Comparison of ENCODE assay signal across 9 cellular contexts in the genomic region with DNA sequence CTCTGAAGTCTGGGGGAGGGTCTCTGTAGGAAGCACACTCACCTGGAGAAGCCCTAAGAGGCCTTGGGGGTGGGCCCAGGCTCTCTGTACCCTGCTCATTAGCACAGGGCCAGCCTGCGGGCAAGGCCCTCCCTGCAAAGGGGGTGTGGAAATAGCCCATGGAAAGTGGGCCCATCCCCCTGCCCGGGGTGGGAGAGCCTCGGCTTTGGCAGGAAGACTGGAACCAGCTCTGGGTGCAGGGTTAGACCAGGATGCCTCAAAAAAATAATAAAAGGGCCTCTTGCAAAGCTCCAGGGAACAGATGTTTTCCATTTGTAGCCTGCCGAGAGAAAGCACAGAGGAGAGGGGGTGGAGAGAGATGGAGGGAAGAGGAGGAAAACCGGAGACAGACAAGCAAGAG.
DNase-seq lines count a peak whose midpoint lies in the region; ATAC-seq and TF ChIP-seq lines count a peak whose summit lies in the region.
"Had no signal": no experiment of that assay in that cellular context is flagged by ENCODE, and none has a peak within 500 bp of the region (broad histone marks: within the 10 kb centered on the region; RNA-seq: fewer than 3 reads in every experiment).

No MANE protein-coding gene starts in this region.

- peak overlapping the region in 1 of 2 experiments; percentile 96 for H3K14ac ChIP-seq in mesenchymal stem cell (ENCODE audit: low read length in 2 of 2)

- H3K4me2 ChIP-seq in mesenchymal stem cell (ENCODE audit: low read length, poor library complexity, severe bottlenecking): no peak overlapping the region

- no peaks in the 10 kb centered on the region for H3K27me3 ChIP-seq in mesenchymal stem cell (ENCODE audit: control insufficient read depth in 1 of 2, insufficient read depth in 1 of 2, low read length in 2 of 2)
- H3K27me3 ChIP-seq in upper lobe of left lung: no peaks in the 10 kb centered on the region

- no peak for TF ChIP-seq CTCF in upper lobe of left lung (IDR thresholded peaks at IDR 0.05)

- H3K9me3 ChIP-seq in mesenchymal stem cell (ENCODE audit: control insufficient read depth, low read length) (no peaks in the 10 kb centered on the region), upper lobe of left lung (no peaks in the 10 kb centered on the region)

- peak overlapping the region; percentile 94 to 100 for H3K4ac ChIP-seq in mesenchymal stem cell (ENCODE audit: low read depth in 1 of 2, low read length in 2 of 2)

- no peaks in the 10 kb centered on the region for H3K27me3 Mint-ChIP-seq in activated naive CD4-positive, alpha-beta T cell treated with anti-CD3 and anti-CD28 coated beads, Interleukin-2, amount 10 ng/mL, durations not matched to agents 7 days and 5 days
- H3K27me3 Mint-ChIP-seq: activated naive CD4-positive, alpha-beta T cell treated with anti-CD3 and anti-CD28 coated beads, Interleukin-2, amount 50 U/mL, for 24 hours had no signal

- 42% methylated on average over 5 of the region's 5 CpGs for WGBS in mesenchymal stem cell
- 70 to 71% methylated on average over 4 to 5 of the region's 5 CpGs for WGBS in upper lobe of left lung, 2 donors

- H3K36me3 Mint-ChIP-seq in activated naive CD4-positive, alpha-beta T cell treated with anti-CD3 and anti-CD28 coated beads, Interleukin-2, amount 10 ng/mL, durations not matched to agents 7 days and 5 days: peaks cover 42% of the 10 kb centered on the region

- peaks cover 22% of the 10 kb centered on the region for H3K4me1 Mint-ChIP-seq in activated naive CD4-positive, alpha-beta T cell treated with anti-CD3 and anti-CD28 coated beads, Interleukin-2, amount 10 ng/mL, durations not matched to agents 7 days and 5 days

- H4K91ac ChIP-seq in mesenchymal stem cell (ENCODE audit: low read length): peak overlapping the region; percentile 99

- CTCF ChIA-PET in activated naive CD4-positive, alpha-beta T cell treated with anti-CD3 and anti-CD28 coated beads, Interleukin-2, amount 10 ng/mL, durations not matched to agents 7 days and 5 days (lab: Charles Lee): no interaction called here
- CTCF ChIA-PET in HEK293T (lab: Yijun Ruan, JAX): no interaction called here

- H3K79me1 ChIP-seq in mesenchymal stem cell (replicated peaks; ENCODE audit: low read length, poor library complexity, severe bottlenecking): peaks cover 8% of the 10 kb centered on the region

- no peak overlapping the region for H3K4me3 ChIP-seq in mesenchymal stem cell (ENCODE audit: insufficient read depth in 1 of 2, low read depth in 1 of 2, low read length in 2 of 2)
- no peak overlapping the region for H3K4me3 ChIP-seq in upper lobe of left lung

- H3K4me1 ChIP-seq in mesenchymal stem cell (ENCODE audit: control insufficient read depth, insufficient read depth, low read depth, low read length): peaks cover 32% of the 10 kb centered on the region
- H3K4me1 ChIP-seq in upper lobe of left lung: peaks cover 36 to 43% (median 39%) of the 10 kb centered on the region in 4 donors

- peak overlapping the region; percentile 74 for H3K9ac ChIP-seq in mesenchymal stem cell (ENCODE audit: low read length)

- no peak for TF ChIP-seq POLR2A in upper lobe of left lung (IDR thresholded peaks at IDR 0.05)

- no peak overlapping the region for H2AFZ ChIP-seq in mesenchymal stem cell (ENCODE audit: low read depth, low read length)

- peak overlapping the region; percentile 87 to 97 for H3K18ac ChIP-seq in mesenchymal stem cell (ENCODE audit: low read depth in 1 of 2, low read length in 2 of 2)

- peak overlapping the region; percentile 28 for H3K27ac Mint-ChIP-seq in activated naive CD4-positive, alpha-beta T cell treated with anti-CD3 and anti-CD28 coated beads, Interleukin-2, amount 10 ng/mL, durations not matched to agents 7 days and 5 days
- H3K27ac Mint-ChIP-seq: activated naive CD4-positive, alpha-beta T cell treated with anti-CD3 and anti-CD28 coated beads, Interleukin-2, amount 50 U/mL, for 24 hours had no signal

- POLR2A ChIA-PET in HEK293T (lab: Yijun Ruan, JAX): no interaction called here

- no peak overlapping the region for H3K4me3 Mint-ChIP-seq in activated naive CD4-positive, alpha-beta T cell treated with anti-CD3 and anti-CD28 coated beads, Interleukin-2, amount 10 ng/mL, durations not matched to agents 7 days and 5 days
- H3K4me3 Mint-ChIP-seq: activated naive CD4-positive, alpha-beta T cell treated with anti-CD3 and anti-CD28 coated beads, Interleukin-2, amount 50 U/mL, for 24 hours had no signal

- H3K9me3 Mint-ChIP-seq in activated naive CD4-positive, alpha-beta T cell treated with anti-CD3 and anti-CD28 coated beads, Interleukin-2, amount 10 ng/mL, durations not matched to agents 7 days and 5 days: no peaks in the 10 kb centered on the region
- H3K9me3 Mint-ChIP-seq: activated naive CD4-positive, alpha-beta T cell treated with anti-CD3 and anti-CD28 coated beads, Interleukin-2, amount 50 U/mL, for 24 hours had no signal

- H3K23ac ChIP-seq in mesenchymal stem cell (ENCODE audit: low read length in 2 of 2): no peak overlapping the region

- peak overlapping the region; percentile 94 for H2BK15ac ChIP-seq in mesenchymal stem cell (ENCODE audit: low read depth, poor library complexity, severe bottlenecking)

- H3K27ac ChIP-seq in caudate nucleus (ENCODE audit: low read depth, low read length): peak overlapping the region; percentile 71
- H3K27ac ChIP-seq in mesenchymal stem cell (ENCODE audit: low read length, poor library complexity, severe bottlenecking): peak overlapping the region; percentile 63
- H3K27ac ChIP-seq in upper lobe of left lung: peak overlapping the region; percentile 74 to 90 (median 82)

- H3K36me3 ChIP-seq in mesenchymal stem cell (ENCODE audit: control insufficient read depth in 1 of 2, insufficient read depth in 2 of 2, low read depth in 1 of 2, low read length in 2 of 2) (peaks cover 50 to 53% of the 10 kb centered on the region in 2 experiments), upper lobe of left lung (peaks cover 5 to 31% (median 15%) of the 10 kb centered on the region in 4 donors)

- H4K8ac ChIP-seq in mesenchymal stem cell (ENCODE audit: low read length): peak overlapping the region; percentile 98

- H2BK5ac ChIP-seq in mesenchymal stem cell (ENCODE audit: low read depth, low read length, poor library complexity, severe bottlenecking): peak overlapping the region; percentile 47

- ATAC-seq in upper lobe of left lung (ENCODE audit: low FRiP score in 2 of 2) (peak in 1 of 2 donors; percentile 4), GM21515 (IDR thresholded peaks at IDR 0.05; ENCODE audit: unreplicated experiment) (no peak)

- DNase-seq in activated naive CD4-positive, alpha-beta T cell treated with anti-CD3 and anti-CD28 coated beads, Interleukin-2, amount 10 ng/mL, durations not matched to agents 7 days and 5 days: no peak
- DNase-seq in activated naive CD4-positive, alpha-beta T cell (lab: John Stamatoyannopoulos, UW): no peak
- DNase-seq in caudate nucleus (lab: John Stamatoyannopoulos, UW) (peak in 1 of 61 donors; percentile 25), mesenchymal stem cell (peak; percentile 66), upper lobe of left lung (no peak), HEK293T (ENCODE audit: extremely low spot score) (no peak)
- no peak for DNase-seq in effector CD4-positive, alpha-beta T cell

- H2AK5ac ChIP-seq in mesenchymal stem cell (ENCODE audit: low read length, severe bottlenecking): peak overlapping the region; percentile 91

- H2BK120ac ChIP-seq in mesenchymal stem cell (ENCODE audit: low read depth, low read length): peak overlapping the region; percentile 57

- peak overlapping the region; percentile 100 for H2BK12ac ChIP-seq in mesenchymal stem cell (ENCODE audit: low read length in 2 of 2)

- TF ChIP-seq EP300 in upper lobe of left lung (IDR thresholded peaks at IDR 0.05): no peak

TF ChIP-seq in HEK293T, 16 proteins besides CTCF, POLR2A, EP300 and RAD21:
- TF ChIP-seq ARNT (IDR thresholded peaks at IDR 0.05) (no peak), BHLHE40 (IDR thresholded peaks at IDR 0.05; ENCODE audit: borderline replicate concordance) (no peak), ELF4 (IDR thresholded peaks at IDR 0.05) (no peak)
TF ChIP-seq in HEK293T: peak in this region for 0.
